In genomic region chr13:31476266-31476665, GRCh38 we compare ENCODE assay signal across 20 cellular contexts.
DNase-seq lines count a peak whose midpoint lies in the region; ATAC-seq and TF ChIP-seq lines count a peak whose summit lies in the region.
"Had no signal": no experiment of that assay in that cellular context is flagged by ENCODE, and none has a peak within 500 bp of the region (broad histone marks: within the 10 kb centered on the region; RNA-seq: fewer than 3 reads in every experiment).

No MANE protein-coding gene starts in this region.

- no peak overlapping the region for H3K27ac ChIP-seq in left lung
- H3K27ac ChIP-seq in CD8-positive, alpha-beta T cell (ENCODE audit: low read depth, low read length): no peak overlapping the region
- H3K27ac ChIP-seq: upper lobe of left lung had no signal

- H3K9me3 ChIP-seq in left lung: no peaks in the 10 kb centered on the region
- no peaks in the 10 kb centered on the region for H3K9me3 ChIP-seq in CD8-positive, alpha-beta T cell (ENCODE audit: low read length)
- H3K9me3 ChIP-seq: HAP-1, heart right ventricle, upper lobe of left lung had no signal

- H3K36me3 Mint-ChIP-seq in CD8-positive, alpha-beta T cell: no peaks in the 10 kb centered on the region
- H3K36me3 Mint-ChIP-seq: brain had no signal

- TF ChIP-seq CTCF in astrocyte of the cerebellum (IDR thresholded peaks at IDR 0.05; ENCODE audit: low read depth, low read length, missing control alignments) (no peak), left lung (IDR thresholded peaks at IDR 0.05) (no peak)
- TF ChIP-seq CTCF in CD8-positive, alpha-beta T cell (IDR thresholded peaks at IDR 0.05): no peak

- H3K4me1 Mint-ChIP-seq in CD8-positive, alpha-beta T cell (ENCODE audit: low read depth): no peaks in the 10 kb centered on the region
- H3K4me1 Mint-ChIP-seq: brain had no signal

- ATAC-seq in left ventricle myocardium superior: peak; percentile 46
- peak; percentile 31 for ATAC-seq in left lung
- ATAC-seq in CD8-positive, alpha-beta T cell: no peak
- ATAC-seq: HepG2, PC-3 had no signal

- H3K4me3 ChIP-seq in astrocyte of the cerebellum (ENCODE audit: low read depth, low read length): no peak overlapping the region
- H3K4me3 ChIP-seq in left lung: no peak overlapping the region
- H3K4me3 ChIP-seq in CD8-positive, alpha-beta T cell (ENCODE audit: low read depth, low read length): no peak overlapping the region
- H3K4me3 ChIP-seq: HAP-1, heart right ventricle, upper lobe of left lung had no signal

- H3K36me3 ChIP-seq in left lung: no peaks in the 10 kb centered on the region
- H3K36me3 ChIP-seq in CD8-positive, alpha-beta T cell (ENCODE audit: insufficient read depth, low read length): no peaks in the 10 kb centered on the region
- H3K36me3 ChIP-seq: HAP-1, upper lobe of left lung had no signal

- H3K27me3 ChIP-seq in left lung: no peaks in the 10 kb centered on the region
- H3K27me3 ChIP-seq in CD8-positive, alpha-beta T cell (ENCODE audit: insufficient read depth, low read length): no peaks in the 10 kb centered on the region
- H3K27me3 ChIP-seq: upper lobe of left lung had no signal

- DNase-seq in left ventricle myocardium superior: peak; percentile 34
- DNase-seq in cardiac septum (ENCODE audit: low spot score): no peak
- peak; percentile 62 for DNase-seq in astrocyte of the cerebellum (ENCODE audit: low read depth)
- no peak for DNase-seq in left lung
- DNase-seq in T1000 (lab: John Stamatoyannopoulos, UW): no peak
- DNase-seq in CD8-positive, alpha-beta T cell: no peak
- no peak for DNase-seq in NCI-H2081 (lab: John Stamatoyannopoulos, UW)
- no peak for DNase-seq in GDM1 (lab: John Stamatoyannopoulos, UW)
- DNase-seq: activated CD4-positive, alpha-beta T cell treated with anti-CD3 and anti-CD28 coated beads, Interleukin-2, amount 50 U/mL, for 1 hour; endodermal cell; heart right ventricle; NCI-H1092 treated with DMSO at 0.1 percent for 48 hours; NCI-H510A; PC-3; T-helper 2 cell; upper lobe of left lung had no signal

- peaks cover 2% of the 10 kb centered on the region for H3K27me3 Mint-ChIP-seq in CD8-positive, alpha-beta T cell (ENCODE audit: low read depth)
- H3K27me3 Mint-ChIP-seq: brain had no signal

- in situ Hi-C loops in astrocyte of the cerebellum (cut with HindIII; ENCODE audit: low sequenced_read_pairs): no loop called here

- no peaks in the 10 kb centered on the region for H3K9me3 Mint-ChIP-seq in CD8-positive, alpha-beta T cell
- H3K9me3 Mint-ChIP-seq: activated T-helper 2 cell treated with anti-CD3 and anti-CD28 coated beads, Interferon-gamma antibody, Interleukin-2, Interleukin-4, amounts not matched to agents 10 μg/mL and 5 μg/mL and 100 μg/mL, durations not matched to agents 14 hours and 24 hours and 36 hours had no signal

- H3K27ac Mint-ChIP-seq in CD8-positive, alpha-beta T cell: no peak overlapping the region
- H3K27ac Mint-ChIP-seq: activated T-helper 2 cell treated with anti-CD3 and anti-CD28 coated beads, Interferon-gamma antibody, Interleukin-2, Interleukin-4, amounts not matched to agents 10 μg/mL and 5 μg/mL and 100 μg/mL, durations not matched to agents 14 hours and 24 hours and 36 hours; endodermal cell had no signal

- POLR2A ChIA-PET in CD8-positive, alpha-beta T cell (lab: Charles Lee): interaction anchor here (0.7 kb wide), 1 partner anchor 34 kb away, joined by 3 read pairs; no protein-coding TSS in a partner anchor

- CTCF ChIA-PET in CD8-positive, alpha-beta T cell (lab: Charles Lee): no interaction called here

- no peaks in the 10 kb centered on the region for H3K4me1 ChIP-seq in left lung
- no peaks in the 10 kb centered on the region for H3K4me1 ChIP-seq in CD8-positive, alpha-beta T cell (ENCODE audit: insufficient read depth, low read length)
- H3K4me1 ChIP-seq: upper lobe of left lung had no signal

- no peak overlapping the region for H3K4me3 Mint-ChIP-seq in CD8-positive, alpha-beta T cell
- H3K4me3 Mint-ChIP-seq: brain, endodermal cell had no signal

- intact Hi-C loops in left ventricle myocardium superior (cut with micrococcal nuclease): no loop called here
- intact Hi-C loops in cardiac septum (cut with DNase I): no loop called here
- intact Hi-C loops in left lung (cut with DNase I): no loop called here
- intact Hi-C loops in CD8-positive, alpha-beta T cell (cut with DNase I, micrococcal nuclease): no loop called here

Comparison
In these comparisons a context has a peak if more than half of its experiments do, and no peak if none do; other contexts are left out.
1. DNase-seq: peak in left ventricle myocardium superior (single experiment) and astrocyte of the cerebellum (single experiment); none in cardiac septum (single experiment), left lung (0 of 2), T1000 (single experiment), CD8-positive, alpha-beta T cell (0 of 7), NCI-H2081 (0 of 2) and GDM1 (single experiment).